Comparison of ENCODE assay signal across 1 cellular context in the genomic region with DNA sequence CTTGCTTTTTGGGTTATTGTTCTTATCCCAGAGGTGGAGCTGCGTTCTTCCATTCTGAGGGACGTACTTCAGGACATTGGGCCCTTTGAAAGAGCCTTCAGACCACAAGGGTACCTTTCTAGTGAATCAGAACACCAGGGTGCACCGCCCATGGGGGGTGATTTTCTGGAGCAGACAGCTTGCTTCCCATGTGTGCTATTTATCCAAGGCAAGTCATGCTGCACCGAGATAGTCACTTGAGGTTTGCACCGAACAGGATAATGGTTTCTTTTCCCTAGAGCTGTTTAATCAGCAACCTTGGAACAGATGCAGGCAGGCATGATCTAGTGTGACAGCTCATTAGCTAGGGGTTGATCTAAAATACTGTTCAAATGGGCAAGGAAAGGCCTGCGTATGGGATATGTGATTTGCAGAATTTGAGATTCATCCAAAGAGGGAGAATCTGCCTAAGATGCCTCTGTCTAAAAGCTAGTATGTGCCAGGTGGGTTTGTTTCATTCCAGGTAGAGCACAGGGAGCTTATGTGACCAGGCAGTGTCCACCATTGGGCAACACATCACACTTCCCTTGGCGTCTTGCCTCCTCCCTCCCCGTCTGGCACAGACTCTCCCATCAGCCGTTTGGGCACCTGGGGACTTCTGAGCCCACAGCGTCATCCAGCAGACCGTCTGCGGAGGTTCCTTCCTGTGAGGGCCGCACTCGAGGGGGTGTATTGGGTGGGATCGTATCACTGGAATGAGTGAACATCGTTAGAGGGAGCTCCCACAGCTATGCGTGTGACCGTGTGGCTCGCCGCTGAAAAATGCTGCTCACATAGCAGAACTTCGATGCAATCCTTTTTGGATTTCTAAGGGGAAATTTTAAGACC.
TF ChIP-seq lines count a peak whose summit lies in the region.

No MANE protein-coding gene starts in this region.

TF ChIP-seq in A549, 52 proteins besides CTCF, POLR2A, EP300 and RAD21 (continued from another document):
- TF ChIP-seq, protein P1, sequence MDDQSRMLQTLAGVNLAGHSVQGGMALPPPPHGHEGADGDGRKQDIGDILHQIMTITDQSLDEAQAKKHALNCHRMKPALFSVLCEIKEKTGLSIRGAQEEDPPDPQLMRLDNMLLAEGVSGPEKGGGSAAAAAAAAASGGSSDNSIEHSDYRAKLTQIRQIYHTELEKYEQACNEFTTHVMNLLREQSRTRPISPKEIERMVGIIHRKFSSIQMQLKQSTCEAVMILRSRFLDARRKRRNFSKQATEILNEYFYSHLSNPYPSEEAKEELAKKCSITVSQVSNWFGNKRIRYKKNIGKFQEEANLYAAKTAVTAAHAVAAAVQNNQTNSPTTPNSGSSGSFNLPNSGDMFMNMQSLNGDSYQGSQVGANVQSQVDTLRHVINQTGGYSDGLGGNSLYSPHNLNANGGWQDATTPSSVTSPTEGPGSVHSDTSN (IDR thresholded peaks at IDR 0.05) = no peak
- TF ChIP-seq ZFP36 (IDR thresholded peaks at IDR 0.05; ENCODE audit: borderline replicate concordance, partially characterized antibody) (no peak), TFCP2L1 (CRISPR knock-in tag; IDR thresholded peaks at IDR 0.05) (no peak), NR3C1 (IDR thresholded peaks at IDR 0.05) (no peak), ZNF302 (CRISPR knock-in tag; IDR thresholded peaks at IDR 0.05) (no peak)
- TF ChIP-seq, protein P2, sequence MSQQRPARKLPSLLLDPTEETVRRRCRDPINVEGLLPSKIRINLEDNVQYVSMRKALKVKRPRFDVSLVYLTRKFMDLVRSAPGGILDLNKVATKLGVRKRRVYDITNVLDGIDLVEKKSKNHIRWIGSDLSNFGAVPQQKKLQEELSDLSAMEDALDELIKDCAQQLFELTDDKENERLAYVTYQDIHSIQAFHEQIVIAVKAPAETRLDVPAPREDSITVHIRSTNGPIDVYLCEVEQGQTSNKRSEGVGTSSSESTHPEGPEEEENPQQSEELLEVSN (IDR thresholded peaks at IDR 0.05; ENCODE audit: borderline replicate concordance, low read depth) = no peak
